In genomic region chr9:123864291-123864690, GRCh38 we compare ENCODE assay signal across 30 cellular contexts.
A peak's percentile ranks its signal among the peaks of the same experiment; 100 is the strongest.
DNase-seq lines count a peak whose midpoint lies in the region; ATAC-seq and TF ChIP-seq lines count a peak whose summit lies in the region.
"Had no signal": no experiment of that assay in that cellular context is flagged by ENCODE, and none has a peak within 500 bp of the region (broad histone marks: within the 10 kb centered on the region; RNA-seq: fewer than 3 reads in every experiment).

No MANE protein-coding gene starts in this region.

- peak overlapping the region in 4 of 5 experiments; percentile 49 to 87 (median 72) for H3K27ac Mint-ChIP-seq in brain
- no peak overlapping the region for H3K27ac Mint-ChIP-seq in type B pancreatic cell
- no peak overlapping the region for H3K27ac Mint-ChIP-seq in stimulated activated effector memory CD8-positive, alpha-beta T cell treated with anti-CD3 and anti-CD28 coated beads, Interleukin-12 subunit alpha, Interleukin-12 subunit beta, amount 100 ng/mL, for 72 hours
- H3K27ac Mint-ChIP-seq: activated CD4-positive, alpha-beta T cell treated with anti-CD3 and anti-CD28 coated beads, Interleukin-2, amount 10 ng/mL, durations not matched to agents 24 days and 14 days; activated naive CD8-positive, alpha-beta T cell treated with anti-CD3 and anti-CD28 coated beads for 36 hours; IgD-negative memory B cell had no signal

- no peaks in the 10 kb centered on the region for H3K9me3 ChIP-seq in iPS-20b (ENCODE audit: insufficient read depth, low read depth, low read length)
- H3K9me3 ChIP-seq: BE2C, heart right ventricle, ovary, right atrium auricular region, SJSA1, stomach, vagina had no signal

- H3K4me3 ChIP-seq in HL-60 (replicated peaks; ENCODE audit: insufficient read depth, low read length) (no peak overlapping the region), iPS-20b (ENCODE audit: low read length) (peak overlapping the region; percentile 16; the same call in 1 of the 2 replicates)
- H3K4me3 ChIP-seq: GM12878, heart right ventricle, ovary, right atrium auricular region, SJSA1, stomach, vagina had no signal

- peaks cover 82% of the 10 kb centered on the region for H3K4me1 ChIP-seq in iPS-20b (ENCODE audit: insufficient read depth, low read length)
- H3K4me1 ChIP-seq: BE2C, SJSA1 had no signal

- peaks cover 8% of the 10 kb centered on the region for H3K36me3 Mint-ChIP-seq in brain
- H3K36me3 Mint-ChIP-seq in type B pancreatic cell: peaks cover 4% of the 10 kb centered on the region
- no peaks in the 10 kb centered on the region for H3K36me3 Mint-ChIP-seq in stimulated activated effector memory CD8-positive, alpha-beta T cell treated with anti-CD3 and anti-CD28 coated beads, Interleukin-12 subunit alpha, Interleukin-12 subunit beta, amount 100 ng/mL, for 72 hours
- H3K36me3 Mint-ChIP-seq: IgD-negative memory B cell; natural killer cell treated with Interleukin-12 subunit alpha and Interleukin-12 subunit beta and Interleukin-15 and Interleukin-18, amount 100 ng/mL, for 72 hours had no signal

- H3K27ac ChIP-seq in HL-60 (replicated peaks) (peak overlapping the region; percentile 96), iPS-20b (ENCODE audit: low read length) (no peak overlapping the region)
- H3K27ac ChIP-seq: ovary, SJSA1, stomach, vagina, WERI-Rb-1 had no signal

- no peak for TF ChIP-seq CTCF in HL-60 (IDR thresholded peaks at IDR 0.05; ENCODE audit: insufficient read depth, low read length)
- no peak for TF ChIP-seq CTCF in brain (conservative IDR thresholded peaks at IDR 0.05)
- TF ChIP-seq CTCF in type B pancreatic cell (conservative IDR thresholded peaks at IDR 0.05): no peak

- no peak for ATAC-seq in stimulated activated effector memory CD8-positive, alpha-beta T cell treated with anti-CD3 and anti-CD28 coated beads, Interleukin-12 subunit alpha, Interleukin-12 subunit beta, amount 100 ng/mL, for 72 hours
- no peak for ATAC-seq in GM19328 (IDR thresholded peaks at IDR 0.05; ENCODE audit: unreplicated experiment)
- ATAC-seq: GM12878; natural killer cell treated with Interleukin-12 subunit alpha and Interleukin-12 subunit beta and Interleukin-15 and Interleukin-18, amount 100 ng/mL, for 72 hours had no signal

- no peak for DNase-seq in HL-60 (ENCODE audit: low read depth in 1 of 2, low spot score in 1 of 2)
- no peak for DNase-seq in type B pancreatic cell (ENCODE audit: extremely low spot score, unreplicated experiment)
- no peak for DNase-seq in stimulated activated effector memory CD8-positive, alpha-beta T cell treated with anti-CD3 and anti-CD28 coated beads, Interleukin-12 subunit alpha, Interleukin-12 subunit beta, amount 100 ng/mL, for 72 hours (ENCODE audit: low spot score in 2 of 2)
- DNase-seq in Kasumi-1 (lab: John Stamatoyannopoulos, UW): no peak
- DNase-seq: activated CD4-positive, alpha-beta T cell treated with anti-CD3 and anti-CD28 coated beads, Interleukin-2, amount 10 ng/mL, durations not matched to agents 24 days and 14 days; activated CD8-positive, alpha-beta memory T cell treated with anti-CD3 and anti-CD28 coated beads for 24 hours; activated effector memory CD4-positive, alpha-beta T cell treated with Interleukin-2 at 50 U/mL for 16 hours; activated naive CD8-positive, alpha-beta T cell treated with anti-CD3 and anti-CD28 coated beads for 36 hours; activated T-cell treated with anti-CD3 and anti-CD28 coated beads, Interleukin-2, amount 50 U/mL, for 1 hour; BE2C; foreskin melanocyte; heart right ventricle; NCI-H1092; NCI-H187 treated with DMSO at 0.1 percent for 48 hours; NCI-H2171 treated with DMSO at 0.1 percent for 48 hours; NCI-H510A; ovary; stimulated activated CD4-positive, alpha-beta T cell treated with anti-CD3 and anti-CD28 coated beads, Interleukin-1b, Interleukin-23, amount 100 ng/mL, for 48 hours; stomach; T-helper 9 cell; WERI-Rb-1 had no signal

- H3K36me3 ChIP-seq in iPS-20b (ENCODE audit: insufficient read depth, low read depth, low read length): no peaks in the 10 kb centered on the region
- H3K36me3 ChIP-seq: BE2C, heart right ventricle, ovary, right atrium auricular region, SJSA1, stomach, vagina, WERI-Rb-1 had no signal

- H3K9ac ChIP-seq in iPS-20b (ENCODE audit: low read depth, low read length): peak overlapping the region; percentile 58; the same call in 1 of the 2 replicates

- peaks cover 0 to 4% (median 0%) of the 10 kb centered on the region in 5 experiments for H3K9me3 Mint-ChIP-seq in brain
- H3K9me3 Mint-ChIP-seq in type B pancreatic cell: no peaks in the 10 kb centered on the region
- H3K9me3 Mint-ChIP-seq in stimulated activated effector memory CD8-positive, alpha-beta T cell treated with anti-CD3 and anti-CD28 coated beads, Interleukin-12 subunit alpha, Interleukin-12 subunit beta, amount 100 ng/mL, for 72 hours: no peaks in the 10 kb centered on the region
- H3K9me3 Mint-ChIP-seq: activated CD4-positive, alpha-beta T cell treated with anti-CD3 and anti-CD28 coated beads, Interleukin-2, amount 10 ng/mL, durations not matched to agents 24 days and 14 days; IgD-negative memory B cell; natural killer cell treated with Interleukin-12 subunit alpha and Interleukin-12 subunit beta and Interleukin-15 and Interleukin-18, amount 100 ng/mL, for 72 hours had no signal

- H3K4me3 Mint-ChIP-seq in brain: peak overlapping the region in 4 of 5 experiments; percentile 17 to 78 (median 50)
- peak overlapping the region; percentile 2 for H3K4me3 Mint-ChIP-seq in type B pancreatic cell
- no peak overlapping the region for H3K4me3 Mint-ChIP-seq in stimulated activated effector memory CD8-positive, alpha-beta T cell treated with anti-CD3 and anti-CD28 coated beads, Interleukin-12 subunit alpha, Interleukin-12 subunit beta, amount 100 ng/mL, for 72 hours
- H3K4me3 Mint-ChIP-seq: activated CD4-positive, alpha-beta T cell treated with anti-CD3 and anti-CD28 coated beads, Interleukin-2, amount 10 ng/mL, durations not matched to agents 24 days and 14 days; activated naive CD8-positive, alpha-beta T cell treated with anti-CD3 and anti-CD28 coated beads for 36 hours; IgD-negative memory B cell; natural killer cell treated with Interleukin-12 subunit alpha and Interleukin-12 subunit beta and Interleukin-15 and Interleukin-18, amount 100 ng/mL, for 72 hours had no signal

- H3K4me1 Mint-ChIP-seq in brain: peaks cover 66% of the 10 kb centered on the region
- H3K4me1 Mint-ChIP-seq in type B pancreatic cell (ENCODE audit: unreplicated experiment): peaks cover 37% of the 10 kb centered on the region
- peaks cover 11% of the 10 kb centered on the region for H3K4me1 Mint-ChIP-seq in stimulated activated effector memory CD8-positive, alpha-beta T cell treated with anti-CD3 and anti-CD28 coated beads, Interleukin-12 subunit alpha, Interleukin-12 subunit beta, amount 100 ng/mL, for 72 hours

- H3K27me3 ChIP-seq in HL-60 (ENCODE audit: insufficient read depth, poor library complexity, severe bottlenecking) (no peaks in the 10 kb centered on the region), iPS-20b (ENCODE audit: insufficient read depth, low read length) (peaks cover 90% of the 10 kb centered on the region)
- H3K27me3 ChIP-seq: BE2C, heart right ventricle, ovary, right atrium auricular region, SJSA1, stomach, vagina had no signal

- H3K27me3 Mint-ChIP-seq in brain (no peaks in the 10 kb centered on the region), type B pancreatic cell (peaks cover 22% of the 10 kb centered on the region)
- H3K27me3 Mint-ChIP-seq: activated CD4-positive, alpha-beta T cell treated with anti-CD3 and anti-CD28 coated beads, Interleukin-2, amount 10 ng/mL, durations not matched to agents 24 days and 14 days; activated naive CD8-positive, alpha-beta T cell treated with anti-CD3 and anti-CD28 coated beads for 36 hours; IgD-negative memory B cell; natural killer cell treated with Interleukin-12 subunit alpha and Interleukin-12 subunit beta and Interleukin-15 and Interleukin-18, amount 100 ng/mL, for 72 hours had no signal

Comparison
In these comparisons a context has a peak if more than half of its experiments do, and no peak if none do; other contexts are left out.
1. H3K27ac Mint-ChIP-seq: peak in brain (4 of 5); none in type B pancreatic cell (single experiment) and stimulated activated effector memory CD8-positive, alpha-beta T cell treated with anti-CD3 and anti-CD28 coated beads, Interleukin-12 subunit alpha, Interleukin-12 subunit beta, amount 100 ng/mL, for 72 hours (single experiment).